Comparison of ENCODE assay signal across 29 cellular contexts in genomic region chr1:178064191-178064821, GRCh38. TPM values are rescaled to one million over a fixed set of nuclear protein-coding genes. Genes with fewer than 3 reads are reported as not detected.
"Had no signal": no experiment of that assay in that cellular context is flagged by ENCODE, and none has a peak within 500 bp of the region (broad histone marks: within the 10 kb centered on the region; RNA-seq: fewer than 3 reads in every experiment).

No MANE protein-coding gene starts in this region.

- DNase-seq: activated CD4-positive, alpha-beta memory T cell treated with anti-CD3 and anti-CD28 coated beads, Interleukin-2, amount 10 ng/mL, durations not matched to agents 7 days and 5 days; activated CD4-positive, alpha-beta T cell treated with anti-CD3 and anti-CD28 coated beads for 1 hour; activated CD4-positive, alpha-beta T cell treated with anti-CD3 and anti-CD28 coated beads for 4 hours; activated CD4-positive, alpha-beta T cell treated with anti-CD3 and anti-CD28 coated beads, Interleukin-2, amount 10 ng/mL, durations not matched to agents 7 days and 5 days; activated CD4-positive, alpha-beta T cell treated with anti-CD3 and anti-CD28 coated beads, Interleukin-2, amount 50 U/mL, for 4 hours; activated CD8-positive, alpha-beta memory T cell treated with anti-CD3 and anti-CD28 coated beads, Interleukin-2, amount 50 U/mL, for 48 hours; activated gamma-delta T cell treated with Interleukin-2 at 50 U/mL for 16 hours; activated naive CD4-positive, alpha-beta T cell treated with anti-CD3 and anti-CD28 coated beads, Interleukin-2, amount 50 U/mL, for 16 hours; activated naive CD4-positive, alpha-beta T cell treated with Interleukin-2 at 50 U/mL for 16 hours; activated T-cell treated with anti-CD3 and anti-CD28 coated beads for 4 hours; activated T-cell treated with anti-CD3 and anti-CD28 coated beads, Interleukin-2, amount 50 U/mL, for 24 hours; activated T-cell treated with anti-CD3 and anti-CD28 coated beads, Interleukin-2, amount 50 U/mL, for 72 hours; amniotic stem cell; anterior cingulate cortex; brain microvascular endothelial cell; dermis blood vessel endothelial cell; effector CD4-positive, alpha-beta T cell; effector memory CD8-positive, alpha-beta T cell; erythroblast; foreskin keratinocyte; gastrocnemius medialis; T-helper 2 cell had no signal

- H3K27ac Mint-ChIP-seq: activated CD4-positive, alpha-beta memory T cell treated with anti-CD3 and anti-CD28 coated beads, Interleukin-2, amount 10 ng/mL, durations not matched to agents 7 days and 5 days; activated CD4-positive, alpha-beta T cell treated with anti-CD3 and anti-CD28 coated beads, Interleukin-2, amount 10 ng/mL, durations not matched to agents 7 days and 5 days; activated naive CD8-positive, alpha-beta T cell; activated T-cell treated with anti-CD3 and anti-CD28 coated beads, Interleukin-2, amount 50 U/mL, for 24 hours; activated T-cell treated with anti-CD3 and anti-CD28 coated beads, Interleukin-2, amount 50 U/mL, for 72 hours; effector memory CD8-positive, alpha-beta T cell had no signal

- ATAC-seq: activated T-cell treated with anti-CD3 and anti-CD28 coated beads, Interleukin-2, amount 50 U/mL, for 72 hours; effector memory CD8-positive, alpha-beta T cell; foreskin keratinocyte; gastrocnemius medialis had no signal

- H3K4me3 ChIP-seq: coronary artery, esophagus muscularis mucosa, gastrocnemius medialis had no signal

- H3K27me3 ChIP-seq: brain microvascular endothelial cell, esophagus muscularis mucosa, foreskin keratinocyte, gastrocnemius medialis had no signal

- H3K36me3 ChIP-seq: brain microvascular endothelial cell, esophagus muscularis mucosa, gastrocnemius medialis had no signal

- H3K9me3 ChIP-seq: esophagus muscularis mucosa, gastrocnemius medialis had no signal

- H3K4me1 Mint-ChIP-seq: activated CD4-positive, alpha-beta memory T cell treated with anti-CD3 and anti-CD28 coated beads, Interleukin-2, amount 10 ng/mL, durations not matched to agents 7 days and 5 days; activated CD4-positive, alpha-beta T cell treated with anti-CD3 and anti-CD28 coated beads, Interleukin-2, amount 10 ng/mL, durations not matched to agents 7 days and 5 days; central memory CD8-positive, alpha-beta T cell had no signal

- H3K36me3 Mint-ChIP-seq: activated naive CD8-positive, alpha-beta T cell had no signal

- H3K27ac ChIP-seq: brain microvascular endothelial cell, coronary artery, esophagus muscularis mucosa, foreskin keratinocyte, gastrocnemius medialis had no signal

- H3K4me3 Mint-ChIP-seq: activated CD4-positive, alpha-beta memory T cell treated with anti-CD3 and anti-CD28 coated beads, Interleukin-2, amount 10 ng/mL, durations not matched to agents 7 days and 5 days; activated CD4-positive, alpha-beta T cell treated with anti-CD3 and anti-CD28 coated beads, Interleukin-2, amount 10 ng/mL, durations not matched to agents 7 days and 5 days; activated naive CD8-positive, alpha-beta T cell; activated T-cell treated with anti-CD3 and anti-CD28 coated beads, Interleukin-2, amount 50 U/mL, for 24 hours; activated T-cell treated with anti-CD3 and anti-CD28 coated beads, Interleukin-2, amount 50 U/mL, for 72 hours; central memory CD8-positive, alpha-beta T cell; effector memory CD8-positive, alpha-beta T cell had no signal

- H3K27me3 Mint-ChIP-seq: activated CD4-positive, alpha-beta memory T cell treated with anti-CD3 and anti-CD28 coated beads, Interleukin-2, amount 10 ng/mL, durations not matched to agents 7 days and 5 days; activated CD4-positive, alpha-beta T cell treated with anti-CD3 and anti-CD28 coated beads, Interleukin-2, amount 10 ng/mL, durations not matched to agents 7 days and 5 days; central memory CD8-positive, alpha-beta T cell; effector memory CD8-positive, alpha-beta T cell had no signal

- FAIRE-seq: astrocyte, bronchial epithelial cell had no signal

RNA-seq across cellular contexts. Expression of gene RASAL2, which starts 29.6 kb away (rescaled TPM):
- total RNA-seq: activated CD4-positive, alpha-beta memory T cell treated with anti-CD3 and anti-CD28 coated beads, Interleukin-2, amount 10 ng/mL, durations not matched to agents 7 days and 5 days; activated CD4-positive, alpha-beta T cell treated with anti-CD3 and anti-CD28 coated beads, Interleukin-2, amount 10 ng/mL, durations not matched to agents 7 days and 5 days; T-helper 1 cell treated with Interleukin-12 subunit alpha and Interleukin-12 subunit beta and Interleukin-4 antibody, amounts not matched to agents 30 ng/mL and 1 ng/mL, for 36 hours had no signal
